8 cellular contexts compared by ENCODE assay signal in the genomic region with DNA sequence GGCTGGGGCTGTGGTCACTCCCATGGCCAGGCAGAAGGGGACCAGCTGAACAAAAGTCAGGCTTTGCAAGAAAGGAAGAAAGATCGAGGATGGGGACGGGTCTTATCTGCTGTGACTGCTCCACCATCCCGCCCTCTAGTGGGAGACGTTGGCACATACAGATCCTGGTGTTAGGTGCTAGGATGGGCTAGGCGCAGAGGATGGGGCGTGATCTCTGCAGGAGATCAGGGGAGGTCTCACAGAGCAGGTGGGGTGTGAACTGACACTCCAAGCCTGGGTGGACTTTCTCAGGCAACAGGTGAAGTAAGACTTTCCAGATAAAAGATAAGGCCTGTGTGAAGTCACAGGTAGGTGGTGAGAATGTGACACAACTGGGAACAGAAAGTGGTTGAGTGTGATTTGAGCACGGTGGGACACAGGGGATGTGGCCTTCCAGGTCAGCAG.
DNase-seq lines count a peak whose midpoint lies in the region; ATAC-seq, FAIRE-seq and TF ChIP-seq lines count a peak whose summit lies in the region.

No MANE protein-coding gene starts in this region.

- DNase-seq in Caco-2 (peak in 1 of 2 experiments; percentile 58), M059J (ENCODE audit: low read depth) (peak; percentile 44), kidney (no peak), urothelium cell line (ENCODE audit: low spot score) (peak; percentile 54), NCI-H2029 treated with DMSO at 0.1 percent for 48 hours (lab: John Stamatoyannopoulos, UW) (no peak), GM03348 (ENCODE audit: low spot score) (no peak)
- DNase-seq in activated T-helper 1 cell treated with anti-CD3 and anti-CD28 coated beads, Interleukin-12 subunit alpha, Interleukin-12 subunit beta, Interleukin-2, Interleukin-4 antibody, amounts not matched to agents 30 ng/mL and 10 ng/mL and 1 ng/mL, durations not matched to agents 14 hours and 24 hours and 36 hours (ENCODE audit: low spot score) = peak; percentile 10

- H3K27ac ChIP-seq in kidney (ENCODE audit: low read depth in 2 of 2, low read length in 2 of 2) = no peak overlapping the region

- H3K36me3 Mint-ChIP-seq in Caco-2 (ENCODE audit: insufficient read depth, unreplicated experiment) = peaks cover 6% of the 10 kb centered on the region
- no peaks in the 10 kb centered on the region for H3K36me3 Mint-ChIP-seq in activated T-helper 1 cell treated with anti-CD3 and anti-CD28 coated beads, Interleukin-12 subunit alpha, Interleukin-12 subunit beta, Interleukin-2, Interleukin-4 antibody, amounts not matched to agents 30 ng/mL and 10 ng/mL and 1 ng/mL, durations not matched to agents 14 hours and 24 hours and 36 hours (ENCODE audit: low read depth)

- TF ChIP-seq CTCF in Caco-2 (IDR thresholded peaks at IDR 0.05; ENCODE audit: insufficient read depth in 1 of 2, low read depth in 1 of 2, low read length in 1 of 2, severe bottlenecking in 1 of 2, unreplicated experiment in 1 of 2) (peak; percentile 38 to 52), kidney (IDR thresholded peaks at IDR 0.05; ENCODE audit: borderline replicate concordance, extremely low read depth, insufficient read depth) (peak; percentile 48)

- H3K4me3 Mint-ChIP-seq in Caco-2 (ENCODE audit: unreplicated experiment) = no peak overlapping the region
- no peak overlapping the region for H3K4me3 Mint-ChIP-seq in activated T-helper 1 cell treated with anti-CD3 and anti-CD28 coated beads, Interleukin-12 subunit alpha, Interleukin-12 subunit beta, Interleukin-2, Interleukin-4 antibody, amounts not matched to agents 30 ng/mL and 10 ng/mL and 1 ng/mL, durations not matched to agents 14 hours and 24 hours and 36 hours

- H3K4me1 Mint-ChIP-seq in Caco-2 (ENCODE audit: low read depth, unreplicated experiment) = peaks cover 35% of the 10 kb centered on the region
- peaks cover 11% of the 10 kb centered on the region for H3K4me1 Mint-ChIP-seq in activated T-helper 1 cell treated with anti-CD3 and anti-CD28 coated beads, Interleukin-12 subunit alpha, Interleukin-12 subunit beta, Interleukin-2, Interleukin-4 antibody, amounts not matched to agents 30 ng/mL and 10 ng/mL and 1 ng/mL, durations not matched to agents 14 hours and 24 hours and 36 hours (ENCODE audit: low read depth)

- BruUV-seq in Caco-2 (replicated peaks; lab: Mats Ljungman, UMichigan) = no TSS peak

- H3K4me1 ChIP-seq in Caco-2 (peaks cover 29% of the 10 kb centered on the region), kidney (ENCODE audit: control insufficient read depth in 1 of 2, insufficient read depth in 1 of 2, low read depth in 1 of 2, low read length in 2 of 2) (peaks cover 9 to 10% of the 10 kb centered on the region in 2 donors)

- no peaks in the 10 kb centered on the region for H3K27me3 ChIP-seq in Caco-2 (replicated peaks; ENCODE audit: control insufficient read depth, insufficient read depth, low read length)

- CTCF ChIA-PET in Caco-2 (lab: Charles Lee) = interaction anchor here (0.6 to 0.9 kb wide), 2 partner anchors 10 to 15 kb away, joined by 3 read pairs; no protein-coding TSS in a partner anchor

- intact Hi-C loops in Caco-2 (cut with micrococcal nuclease; ENCODE audit: unreplicated experiment) (no loop called here), kidney (cut with DNase I) (no loop called here)
- intact Hi-C loops in activated T-helper 1 cell treated with anti-CD3 and anti-CD28 coated beads, Interleukin-12 subunit alpha, Interleukin-12 subunit beta, Interleukin-2, Interleukin-4 antibody, amounts not matched to agents 30 ng/mL and 10 ng/mL and 1 ng/mL, durations not matched to agents 14 hours and 24 hours and 36 hours (cut with micrococcal nuclease) = no loop called here

- peaks cover 24% of the 10 kb centered on the region for H3K9me3 Mint-ChIP-seq in Caco-2 (ENCODE audit: unreplicated experiment)
- peaks cover 17% of the 10 kb centered on the region for H3K9me3 Mint-ChIP-seq in activated T-helper 1 cell treated with anti-CD3 and anti-CD28 coated beads, Interleukin-12 subunit alpha, Interleukin-12 subunit beta, Interleukin-2, Interleukin-4 antibody, amounts not matched to agents 30 ng/mL and 10 ng/mL and 1 ng/mL, durations not matched to agents 14 hours and 24 hours and 36 hours

- H3K9ac ChIP-seq in kidney (ENCODE audit: low read length in 2 of 2) = no peak overlapping the region

- H3K27ac Mint-ChIP-seq in Caco-2 (ENCODE audit: unreplicated experiment) = no peak overlapping the region
- no peak overlapping the region for H3K27ac Mint-ChIP-seq in activated T-helper 1 cell treated with anti-CD3 and anti-CD28 coated beads, Interleukin-12 subunit alpha, Interleukin-12 subunit beta, Interleukin-2, Interleukin-4 antibody, amounts not matched to agents 30 ng/mL and 10 ng/mL and 1 ng/mL, durations not matched to agents 14 hours and 24 hours and 36 hours

- no peak for ATAC-seq in HG02840 (IDR thresholded peaks at IDR 0.05; ENCODE audit: low FRiP score, unreplicated experiment)

- H3K9me3 ChIP-seq in Caco-2 = no peaks in the 10 kb centered on the region; the same call in 1 of the 2 replicates
- no peaks in the 10 kb centered on the region for H3K9me3 ChIP-seq in kidney (ENCODE audit: control insufficient read depth in 1 of 2, low read length in 2 of 2)

- no peak overlapping the region for H3K4me3 ChIP-seq in Caco-2 (ENCODE audit: low read depth, low read length)
- no peak overlapping the region for H3K4me3 ChIP-seq in kidney (ENCODE audit: low read length in 2 of 2)

- POLR2A ChIA-PET in Caco-2 (lab: Charles Lee) = no interaction called here

- H3K36me3 ChIP-seq in Caco-2 (ENCODE audit: control insufficient read depth, insufficient read depth, low read length) = no peaks in the 10 kb centered on the region
- H3K36me3 ChIP-seq in kidney (ENCODE audit: control insufficient read depth in 1 of 2, insufficient read depth in 2 of 2, low read length in 2 of 2) = no peaks in the 10 kb centered on the region

- no peak for FAIRE-seq in kidney (lab: Jason Lieb, UNC)
- peak; percentile 40 for FAIRE-seq in urothelium cell line (lab: Jason Lieb, UNC)

- H3K27me3 Mint-ChIP-seq in Caco-2 (ENCODE audit: insufficient read depth, unreplicated experiment) = no peaks in the 10 kb centered on the region
- peaks cover 11% of the 10 kb centered on the region for H3K27me3 Mint-ChIP-seq in activated T-helper 1 cell treated with anti-CD3 and anti-CD28 coated beads, Interleukin-12 subunit alpha, Interleukin-12 subunit beta, Interleukin-2, Interleukin-4 antibody, amounts not matched to agents 30 ng/mL and 10 ng/mL and 1 ng/mL, durations not matched to agents 14 hours and 24 hours and 36 hours (ENCODE audit: insufficient read depth)

Comparison
In these comparisons a context has a peak if more than half of its experiments do, and no peak if none do; other contexts are left out.
1. DNase-seq: peak in M059J (single experiment), activated T-helper 1 cell treated with anti-CD3 and anti-CD28 coated beads, Interleukin-12 subunit alpha, Interleukin-12 subunit beta, Interleukin-2, Interleukin-4 antibody, amounts not matched to agents 30 ng/mL and 10 ng/mL and 1 ng/mL, durations not matched to agents 14 hours and 24 hours and 36 hours (single experiment) and urothelium cell line (single experiment); none in kidney (single experiment), NCI-H2029 treated with DMSO at 0.1 percent for 48 hours (single experiment) and GM03348 (single experiment).